In the genomic region with DNA sequence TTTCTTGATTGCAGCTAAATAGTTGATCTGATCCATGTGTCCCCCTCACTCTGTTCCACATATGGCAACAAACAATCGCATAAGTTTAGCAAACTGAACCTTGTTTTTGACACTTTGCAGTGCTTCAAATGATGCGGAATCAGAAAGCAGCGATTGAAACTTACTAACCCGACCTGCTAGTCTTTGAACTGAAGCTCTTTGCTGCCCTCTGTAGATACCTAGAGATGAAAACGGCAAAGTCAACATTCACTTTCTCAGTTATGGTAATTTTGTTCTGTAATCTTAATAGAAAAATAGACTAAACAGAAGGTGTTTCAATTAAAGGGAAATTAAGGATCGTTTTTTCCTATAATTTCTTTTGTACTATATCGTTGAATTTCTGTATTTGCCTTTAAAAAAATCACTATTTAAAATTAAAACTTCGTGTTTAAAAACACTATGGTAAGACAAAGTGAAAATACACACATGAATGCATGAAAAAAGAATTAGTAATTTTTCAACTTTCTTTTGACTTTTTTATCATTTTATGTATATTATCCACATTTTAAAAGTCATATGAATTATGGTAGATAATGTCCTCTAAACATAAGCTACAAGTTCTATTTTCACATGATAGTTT, we compare ENCODE assay signal across 8 cellular contexts.
DNase-seq lines count a peak whose midpoint lies in the region; ATAC-seq, FAIRE-seq and TF ChIP-seq lines count a peak whose summit lies in the region.

No MANE protein-coding gene starts in this region.

- peak; percentile 57 for TF ChIP-seq CTCF in bronchial epithelial cell (IDR thresholded peaks at IDR 0.05; ENCODE audit: insufficient read depth, low read length, severe bottlenecking)
- TF ChIP-seq CTCF in liver (IDR thresholded peaks at IDR 0.05; ENCODE audit: low read depth, low read length, missing input control) = peak; percentile 47

- DNase-seq in DMS53 treated with DMSO at 0.1 percent for 48 hours (lab: John Stamatoyannopoulos, UW; ENCODE audit: unreplicated experiment) (peak; percentile 58), NCI-H748 (lab: John Stamatoyannopoulos, UW; ENCODE audit: unreplicated experiment) (peak; percentile 75), bronchial epithelial cell (ENCODE audit: low read depth) (peak; percentile 59), cortex of kidney (lab: John Stamatoyannopoulos, UW) (no peak), activated gamma-delta T cell treated with Interleukin-2 at 50 U/mL for 16 hours (no peak)

- H3K4me1 ChIP-seq in liver (ENCODE audit: control insufficient read depth in 4 of 4, insufficient read depth in 4 of 4, low read length in 3 of 4) = no peaks in the 10 kb centered on the region

- TF ChIP-seq POLR2A in GM18505 (IDR thresholded peaks at IDR 0.05; ENCODE audit: borderline replicate concordance, extremely low read depth, insufficient read depth, insufficient read length) = no peak

- 10% methylated on average over 8 of the region's 8 CpGs for WGBS in liver

- H3K36me3 ChIP-seq in bronchial epithelial cell (ENCODE audit: control insufficient read depth, insufficient read depth, low read length) (no peaks in the 10 kb centered on the region), liver (ENCODE audit: control insufficient read depth in 4 of 4, insufficient read depth in 3 of 4, low read depth in 1 of 4, low read length in 3 of 4) (no peaks in the 10 kb centered on the region)

- no peak for FAIRE-seq in bronchial epithelial cell (lab: Jason Lieb, UNC)

- no peak overlapping the region for H3K9ac ChIP-seq in liver (ENCODE audit: low read depth in 1 of 2, low read length in 2 of 2)

- peak; percentile 89 for TF ChIP-seq RAD21 in liver (IDR thresholded peaks at IDR 0.05)

- H3K9me3 ChIP-seq in liver (ENCODE audit: control insufficient read depth in 4 of 4, low read length in 3 of 4) = no peaks in the 10 kb centered on the region

- H3K27me3 ChIP-seq in bronchial epithelial cell (ENCODE audit: control insufficient read depth, insufficient read depth, low read length) (no peaks in the 10 kb centered on the region), liver (ENCODE audit: control insufficient read depth in 4 of 4, insufficient read depth in 4 of 4, low read length in 3 of 4) (no peaks in the 10 kb centered on the region)

- ATAC-seq in HG03064 (IDR thresholded peaks at IDR 0.05; ENCODE audit: low read depth, unreplicated experiment) (peak; percentile 65), GM18505 (IDR thresholded peaks at IDR 0.05; ENCODE audit: unreplicated experiment) (no peak)

- no peak overlapping the region for H3K27ac ChIP-seq in liver (ENCODE audit: low read depth in 1 of 2, low read length in 2 of 2)

- H3K4me3 ChIP-seq in bronchial epithelial cell (ENCODE audit: low read depth, low read length) (no peak overlapping the region), liver (ENCODE audit: low read depth in 1 of 3, low read length in 3 of 3) (no peak overlapping the region)

TF ChIP-seq in liver, 16 proteins besides CTCF, POLR2A, EP300 and RAD21:
- TF ChIP-seq YY1 (IDR thresholded peaks at IDR 0.05) (no peak), FOXA2 (IDR thresholded peaks at IDR 0.05) (peak; percentile 39), HNF4A (conservative IDR thresholded peaks at IDR 0.05) (peak; percentile 23 to 47), HNF4G (IDR thresholded peaks at IDR 0.05) (no peak), RXRA (IDR thresholded peaks at IDR 0.05) (peak in 1 of 2 donors; percentile 15), NR2F2 (IDR thresholded peaks at IDR 0.05) (no peak)
TF ChIP-seq in liver: peak in this region for 3.

Comparison
In these comparisons a context has a peak if more than half of its experiments do, and no peak if none do; other contexts are left out.
1. DNase-seq: peak in DMS53 treated with DMSO at 0.1 percent for 48 hours (single experiment), NCI-H748 (single experiment) and bronchial epithelial cell (single experiment); none in cortex of kidney (single experiment) and activated gamma-delta T cell treated with Interleukin-2 at 50 U/mL for 16 hours (single experiment).